Comparison of ENCODE assay signal across 9 cellular contexts in the genomic region with DNA sequence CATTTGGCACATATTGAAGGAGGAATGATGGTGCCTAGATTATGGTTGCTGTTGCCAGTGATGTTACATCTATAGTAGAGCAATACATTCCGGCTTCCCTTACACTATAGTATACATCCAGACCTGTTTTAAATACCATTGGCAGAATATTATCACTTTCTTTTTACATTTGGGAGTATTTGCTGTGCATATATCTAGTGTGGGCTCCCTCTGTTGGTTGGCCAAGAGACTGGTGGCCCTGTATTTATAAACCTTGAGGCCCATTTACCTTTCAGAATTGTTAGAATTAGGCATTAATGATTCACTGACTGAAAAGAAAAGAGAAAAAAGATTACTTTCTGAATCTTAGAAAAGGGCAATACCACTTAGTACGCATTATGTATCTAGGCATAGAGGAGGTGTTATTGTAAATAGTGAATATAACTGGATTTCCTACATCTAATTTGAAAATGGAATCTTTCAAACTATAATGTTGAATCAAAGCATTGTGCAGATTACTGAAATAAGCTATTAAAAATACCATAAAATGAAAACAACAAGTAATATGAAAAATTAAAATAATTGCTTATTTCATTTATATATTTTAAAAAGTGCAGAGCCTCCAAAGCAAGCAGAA.
DNase-seq lines count a peak whose midpoint lies in the region; ATAC-seq and TF ChIP-seq lines count a peak whose summit lies in the region.
"Had no signal": no experiment of that assay in that cellular context is flagged by ENCODE, and none has a peak within 500 bp of the region (broad histone marks: within the 10 kb centered on the region; RNA-seq: fewer than 3 reads in every experiment).

No MANE protein-coding gene starts in this region.

- H3K27me3 ChIP-seq in GM06990 (replicated peaks; ENCODE audit: control insufficient read depth, insufficient read depth, low read length) (no peaks in the 10 kb centered on the region), HAP-1 (ENCODE audit: low read depth) (no peaks in the 10 kb centered on the region), Peyer's patch (no peaks in the 10 kb centered on the region), Karpas-422 (ENCODE audit: low read length) (no peaks in the 10 kb centered on the region)

- no peak overlapping the region for H3K4me3 ChIP-seq in GM06990 (replicated peaks; ENCODE audit: low read depth, low read length)
- H3K4me3 ChIP-seq in HAP-1: no peak overlapping the region
- H3K4me3 ChIP-seq in Peyer's patch: no peak overlapping the region
- no peak overlapping the region for H3K4me3 ChIP-seq in Karpas-422 (ENCODE audit: low read length)
- H3K4me3 ChIP-seq: mucosa of descending colon had no signal

- no peak overlapping the region for H3K9ac ChIP-seq in Karpas-422 (ENCODE audit: low read length)

- DNase-seq in GM06990 (ENCODE audit: extremely low read depth, insufficient read length) (no peak), HAP-1 (ENCODE audit: low spot score in 2 of 2) (peak; percentile 13 to 28), Peyer's patch (no peak), glomerular visceral epithelial cell (ENCODE audit: extremely low spot score) (peak; percentile 24), SK-N-DZ (ENCODE audit: low spot score) (no peak), Karpas-422 (no peak), NCI-H1092 (lab: John Stamatoyannopoulos, UW) (no peak)

- no peaks in the 10 kb centered on the region for H3K79me2 ChIP-seq in Karpas-422 (ENCODE audit: low read length)

- H3K4me2 ChIP-seq in Karpas-422 (ENCODE audit: low read depth, low read length, poor library complexity, severe bottlenecking): no peak overlapping the region

- H4K20me1 ChIP-seq in Karpas-422 (ENCODE audit: insufficient read depth, low read depth, low read length): no peaks in the 10 kb centered on the region

- no peak overlapping the region for H3K27ac ChIP-seq in Peyer's patch
- H3K27ac ChIP-seq in Karpas-422 (ENCODE audit: low read length): no peak overlapping the region

- TF ChIP-seq POLR2A in Peyer's patch (IDR thresholded peaks at IDR 0.05): no peak

- in situ Hi-C loops in HAP-1 (cut with MboI; ENCODE audit: low sequenced_read_pairs): no loop called here

- H3K4me1 ChIP-seq in HAP-1 (no peaks in the 10 kb centered on the region), Peyer's patch (no peaks in the 10 kb centered on the region), Karpas-422 (ENCODE audit: low read length) (no peaks in the 10 kb centered on the region)

- no peak overlapping the region for H2AFZ ChIP-seq in Karpas-422 (ENCODE audit: low read length)

- no peaks in the 10 kb centered on the region for H3K9me2 ChIP-seq in Karpas-422 (replicated peaks; ENCODE audit: insufficient read depth, low read length)

- peak; percentile 67 for TF ChIP-seq CTCF in GM06990 (IDR thresholded peaks at IDR 0.05; ENCODE audit: insufficient read depth, low read length, poor library complexity, severe bottlenecking)
- peak in 4 of 6 experiments; percentile 33 to 55 (median 42) for TF ChIP-seq CTCF in Peyer's patch (IDR thresholded peaks at IDR 0.05)

- H3K36me3 ChIP-seq in GM06990 (ENCODE audit: control insufficient read depth, insufficient read depth, low read length): no peaks in the 10 kb centered on the region
- no peaks in the 10 kb centered on the region for H3K36me3 ChIP-seq in HAP-1 (replicated peaks)
- H3K36me3 ChIP-seq in Peyer's patch: no peaks in the 10 kb centered on the region
- H3K36me3 ChIP-seq in Karpas-422 (ENCODE audit: insufficient read depth, low read length): no peaks in the 10 kb centered on the region

- ATAC-seq in HG03135 (IDR thresholded peaks at IDR 0.05; ENCODE audit: unreplicated experiment): no peak
- ATAC-seq: mucosa of descending colon had no signal

- H3K9me3 ChIP-seq in HAP-1: no peaks in the 10 kb centered on the region
- H3K9me3 ChIP-seq in Peyer's patch: no peaks in the 10 kb centered on the region
- H3K9me3 ChIP-seq in Karpas-422 (ENCODE audit: low read length): no peaks in the 10 kb centered on the region
- H3K9me3 ChIP-seq: mucosa of descending colon had no signal

Comparison
In these comparisons a context has a peak if more than half of its experiments do, and no peak if none do; other contexts are left out.
1. DNase-seq: peak in HAP-1 (2 of 2) and glomerular visceral epithelial cell (single experiment); none in GM06990 (single experiment), Peyer's patch (0 of 3), SK-N-DZ (single experiment), Karpas-422 (single experiment) and NCI-H1092 (single experiment).